In genomic region chr10:88895252-88895651, GRCh38 we compare ENCODE assay signal across 28 cellular contexts. TPM values are rescaled to one million over a fixed set of nuclear protein-coding genes. Genes with fewer than 3 reads are reported as not detected.
DNase-seq lines count a peak whose midpoint lies in the region; ATAC-seq, FAIRE-seq and TF ChIP-seq lines count a peak whose summit lies in the region.
"Had no signal": no experiment of that assay in that cellular context is flagged by ENCODE, and none has a peak within 500 bp of the region (broad histone marks: within the 10 kb centered on the region; RNA-seq: fewer than 3 reads in every experiment).

No MANE protein-coding gene starts in this region.

- peak overlapping the region in 1 of 2 experiments; percentile 21; a peak in 1 of 4 replicates for H3K27ac ChIP-seq in SK-N-SH (ENCODE audit: low read depth in 2 of 2, low read length in 1 of 2)
- H3K27ac ChIP-seq in Panc1 (ENCODE audit: low read length): peak overlapping the region; percentile 83
- no peak overlapping the region for H3K27ac ChIP-seq in HepG2 (ENCODE audit: extremely low read length, insufficient read depth, low read length)
- H3K27ac ChIP-seq: 22Rv1, SK-N-MC, thyroid gland had no signal

- H3F3A ChIP-seq in SK-N-SH (replicated peaks; ENCODE audit: insufficient read depth): peaks cover 38% of the 10 kb centered on the region

- H3K9me3 ChIP-seq in SK-N-SH: no peaks in the 10 kb centered on the region
- H3K9me3 ChIP-seq in Panc1 (ENCODE audit: control insufficient read depth, insufficient read depth, low read depth, low read length): no peaks in the 10 kb centered on the region
- no peaks in the 10 kb centered on the region for H3K9me3 ChIP-seq in HepG2 (ENCODE audit: low read length)
- H3K9me3 ChIP-seq: thyroid gland had no signal

- TF ChIP-seq RAD21 in SK-N-SH (IDR thresholded peaks at IDR 0.05; ENCODE audit: low read length) (no peak), HepG2 (CRISPR knock-in tag; IDR thresholded peaks at IDR 0.05) (no peak)

- peaks cover 75% of the 10 kb centered on the region for H3K79me2 ChIP-seq in SK-N-SH (ENCODE audit: insufficient read depth)
- no peaks in the 10 kb centered on the region for H3K79me2 ChIP-seq in HepG2 (ENCODE audit: insufficient read depth, low read length)

- ATAC-seq in SK-N-SH treated with all-trans-retinoic acid at 6 μM for 48 hours: no peak
- ATAC-seq in Panc1: no peak
- peak; percentile 90 for ATAC-seq in HepG2
- no peak for ATAC-seq in GM21360 (IDR thresholded peaks at IDR 0.05; ENCODE audit: unreplicated experiment)
- ATAC-seq: activated CD8-positive, alpha-beta memory T cell treated with anti-CD3 and anti-CD28 coated beads, Interleukin-2, amount 10 ng/mL, durations not matched to agents 7 days and 5 days; activated T-cell treated with anti-CD3 and anti-CD28 coated beads, Interleukin-2, amount 50 U/mL, for 72 hours; sciatic nerve; stimulated activated naive CD8-positive, alpha-beta T cell treated with anti-CD3 and anti-CD28 coated beads, Interleukin-15, Interleukin-2, amounts not matched to agents 100 U/mL and 50 U/mL, for 24 hours had no signal

- intact Hi-C loops in Panc1 (cut with micrococcal nuclease; ENCODE audit: unreplicated experiment) (no loop called here), HepG2 (cut with micrococcal nuclease; ENCODE audit: unreplicated experiment) (loop anchor here (1.0 to 5.0 kb wide), 2 partner anchors 15 to 37 kb away; partner anchors contain the start of gene STAMBPL1)

- CTCF ChIA-PET in SK-N-SH (lab: Yijun Ruan, JAX) (interaction anchor here (0.9 to 2.5 kb wide), 6 partner anchors 10 to 59 kb away, joined by 3 to 10 read pairs (median 4); no protein-coding TSS in a partner anchor), Panc1 (lab: Charles Lee) (no interaction called here), HepG2 (lab: Yijun Ruan, JAX; ENCODE audit: low intra/inter-chr PET ratio, low total read pairs) (no interaction called here)

- POLR2A ChIA-PET in SK-N-SH (lab: Yijun Ruan, JAX): no interaction called here
- POLR2A ChIA-PET in Panc1 (lab: Charles Lee): no interaction called here
- POLR2A ChIA-PET in HepG2 (lab: Yijun Ruan, JAX): no interaction called here

- no peak overlapping the region for H3K9ac ChIP-seq in SK-N-SH
- no peak overlapping the region for H3K9ac ChIP-seq in HepG2 (ENCODE audit: insufficient read depth, low read depth, low read length)

- in situ Hi-C loops in Panc1 (cut with HindIII; ENCODE audit: low pct_unique_long_range_greater_than_20kb, low sequenced_read_pairs) (no loop called here), HepG2 (cut with HindIII; ENCODE audit: extremely low pct_ligation_motif_present, low pct_unique_long_range_greater_than_20kb) (no loop called here)

- DNase-seq in SK-N-SH (no peak), Panc1 (ENCODE audit: low read depth, low spot score) (no peak), HepG2 (ENCODE audit: low spot score) (peak; percentile 35), DMS79 (lab: John Stamatoyannopoulos, UW) (no peak), NCI-H345 (lab: John Stamatoyannopoulos, UW) (no peak), foreskin melanocyte (no peak)
- DNase-seq: activated CD4-positive, alpha-beta T cell treated with anti-CD3 and anti-CD28 coated beads, Interleukin-2, amount 10 ng/mL, durations not matched to agents 24 days and 14 days; activated CD8-positive, alpha-beta memory T cell treated with anti-CD3 and anti-CD28 coated beads, Interleukin-2, amount 10 ng/mL, durations not matched to agents 7 days and 5 days; activated naive CD4-positive, alpha-beta T cell treated with anti-CD3 and anti-CD28 coated beads, Interleukin-2, amount 50 U/mL, for 16 hours; activated T-cell treated with anti-CD3 and anti-CD28 coated beads, Interleukin-2, amount 50 U/mL, for 72 hours; AML-193; anterior cingulate cortex; H9; NCI-H1417; NK-92 treated with Interleukin-12 subunit alpha and Interleukin-12 subunit beta, amount 100 ng/mL, for 24 hours; RPMI8226; stimulated activated naive CD8-positive, alpha-beta T cell treated with anti-CD3 and anti-CD28 coated beads, Interleukin-15, Interleukin-2, amounts not matched to agents 100 U/mL and 50 U/mL, for 24 hours; thyroid gland had no signal

- no peak for TF ChIP-seq EP300 in SK-N-SH (IDR thresholded peaks at IDR 0.05; ENCODE audit: borderline replicate concordance in 1 of 2, low read depth in 1 of 2, low read length in 1 of 2)
- no peak for TF ChIP-seq EP300 in HepG2 (IDR thresholded peaks at IDR 0.05; ENCODE audit: low read depth in 2 of 2, low read length in 2 of 2)
- no peak for TF ChIP-seq EP300 in HepG2 (CRISPR knock-in tag; IDR thresholded peaks at IDR 0.05; ENCODE audit: borderline replicate concordance)

- no peak for TF ChIP-seq POLR2A in HepG2 (IDR thresholded peaks at IDR 0.05; ENCODE audit: insufficient read depth in 1 of 2, low read depth in 2 of 2, low read length in 2 of 2)

- 69% methylated on average over 1 of the region's 1 CpG for WGBS in SK-N-SH (ENCODE audit: low lambda C conversion rate)
- WGBS in HepG2 (ENCODE audit: low lambda C conversion rate): 0% methylated on average over 1 of the region's 1 CpG

- no peak for TF ChIP-seq CTCF in SK-N-SH (IDR thresholded peaks at IDR 0.05)
- TF ChIP-seq CTCF in Panc1 (IDR thresholded peaks at IDR 0.05): no peak
- no peak for TF ChIP-seq CTCF in HepG2 (CRISPR knock-in tag; IDR thresholded peaks at IDR 0.05)

- no peaks in the 10 kb centered on the region for H3K9me2 ChIP-seq in SK-N-SH

- H3K4me2 ChIP-seq in SK-N-SH: no peak overlapping the region
- H3K4me2 ChIP-seq in HepG2 (ENCODE audit: low read depth, low read length): peak overlapping the region; percentile 32

- no TSS peak for BruUV-seq in Panc1 (replicated peaks; lab: Mats Ljungman, UMichigan)
- BruUV-seq in HepG2 (replicated peaks; lab: Mats Ljungman, UMichigan): no TSS peak

- H3K27me3 ChIP-seq in SK-N-SH (ENCODE audit: insufficient read depth): no peaks in the 10 kb centered on the region
- H3K27me3 ChIP-seq in Panc1 (ENCODE audit: control insufficient read depth, insufficient read depth, low read length): no peaks in the 10 kb centered on the region
- no peaks in the 10 kb centered on the region for H3K27me3 ChIP-seq in HepG2 (ENCODE audit: control insufficient read depth in 1 of 2, insufficient read depth in 2 of 2, low read length in 2 of 2)
- H3K27me3 ChIP-seq: thyroid gland had no signal

- H3K36me3 ChIP-seq in SK-N-SH (replicated peaks in 1 of 2; ENCODE audit: control insufficient read depth in 1 of 2, insufficient read depth in 2 of 2, low read length in 1 of 2): peaks cover 0 to 4% of the 10 kb centered on the region in 2 experiments
- no peaks in the 10 kb centered on the region for H3K36me3 ChIP-seq in Panc1 (ENCODE audit: control insufficient read depth, insufficient read depth, low read length)
- H3K36me3 ChIP-seq in HepG2 (replicated peaks in 1 of 2; ENCODE audit: control insufficient read depth in 1 of 2, insufficient read depth in 2 of 2, low read length in 2 of 2): no peaks in the 10 kb centered on the region
- H3K36me3 ChIP-seq: thyroid gland had no signal

- H4K20me1 ChIP-seq in SK-N-SH (ENCODE audit: insufficient read depth) (no peaks in the 10 kb centered on the region), HepG2 (ENCODE audit: insufficient read depth, low read length) (no peaks in the 10 kb centered on the region)

- H3K4me3 ChIP-seq in SK-N-SH (ENCODE audit: low read depth in 2 of 2, low read length in 1 of 2): no peak overlapping the region
- no peak overlapping the region for H3K4me3 ChIP-seq in Panc1 (ENCODE audit: low read depth in 2 of 2, low read length in 2 of 2)
- H3K4me3 ChIP-seq in HepG2 (replicated peaks in 1 of 3; ENCODE audit: insufficient read depth in 1 of 3, low read depth in 2 of 3, low read length in 3 of 3): no peak overlapping the region
- H3K4me3 ChIP-seq: lung, SK-N-MC, thyroid gland had no signal

- H2AFZ ChIP-seq in SK-N-SH (ENCODE audit: low read depth): no peak overlapping the region
- no peak overlapping the region for H2AFZ ChIP-seq in HepG2 (ENCODE audit: low read length)

- FAIRE-seq in HepG2 (lab: Jason Lieb, UNC): peak; percentile 86
- FAIRE-seq: keratinocyte had no signal

- H3K4me1 ChIP-seq in SK-N-SH (ENCODE audit: control insufficient read depth in 1 of 2, insufficient read depth in 2 of 2, low read depth in 1 of 2, low read length in 1 of 2) (peaks cover 21 to 72% of the 10 kb centered on the region in 2 experiments), Panc1 (ENCODE audit: control insufficient read depth, insufficient read depth, low read length) (peaks cover 66% of the 10 kb centered on the region), HepG2 (ENCODE audit: insufficient read depth, low read length) (peaks cover 34% of the 10 kb centered on the region)

RNA-seq across cellular contexts. Expression of gene STAMBPL1, which starts 15.2 kb away (rescaled TPM):
- polyA plus RNA-seq in SK-N-SH (2012; rRNA removed) (25.1 and 32.6 TPM in 2 replicates), HepG2 (2011; rRNA removed) (1.0 and 1.4 TPM in 2 replicates)
- polyA plus RNA-seq in SK-N-SH (2012; cell fraction: cytosol; rRNA removed): 26.1 and 26.3 TPM in 2 replicates
- polyA plus RNA-seq in SK-N-SH (2012; cell fraction: nucleus; rRNA removed): 44.5 and 93.2 TPM in 2 replicates
- total RNA-seq in Panc1 (2021; ENCODE audit: unreplicated experiment) (25.2 TPM), HepG2 (2016; rRNA removed; fragmentation: Illumina TruSeq; extraction: Trizol) (1.5 and 1.6 TPM in 2 replicates)
- polyA plus RNA-seq in Panc1 (2012; ENCODE audit: insufficient read length): 18.3 TPM
- 0.79 and 1.1 TPM in 2 replicates for total RNA-seq in HepG2 (2016; cell fraction: cytosol; rRNA removed; fragmentation: Illumina TruSeq; extraction: Trizol; ENCODE audit: low read depth)
- 1.7 TPM in 2 replicates for total RNA-seq in HepG2 (2016; cell fraction: insoluble cytoplasmic fraction; rRNA removed; fragmentation: Illumina TruSeq; extraction: Trizol)
- 1.5 and 1.6 TPM in 2 replicates for total RNA-seq in HepG2 (2016; cell fraction: membrane; rRNA removed; fragmentation: Illumina TruSeq; extraction: Trizol)
- 3.3 and 3.9 TPM in 2 replicates for total RNA-seq in HepG2 (2016; cell fraction: nucleus; rRNA removed; fragmentation: Illumina TruSeq; extraction: Trizol)
- 0.82 and 0.91 TPM in 2 replicates for polyA plus RNA-seq in HepG2 (2011; cell fraction: cytosol; rRNA removed)
- 1.6 and 2.4 TPM in 2 replicates for polyA plus RNA-seq in HepG2 (2011; cell fraction: nucleus; rRNA removed)
- polyA plus RNA-seq in HepG2 (2012): 0.62 and 0.73 TPM in 2 replicates
- polyA plus RNA-seq in HepG2 (2016; cell fraction: cytosol; fragmentation: Illumina TruSeq; extraction: Trizol; ENCODE audit: low read depth): 0.42 and 0.52 TPM in 2 replicates
- 1.2 and 1.9 TPM in 2 replicates for polyA plus RNA-seq in HepG2 (2016; cell fraction: insoluble cytoplasmic fraction; fragmentation: Illumina TruSeq; extraction: Trizol; ENCODE audit: low read depth)
- polyA plus RNA-seq in HepG2 (2016; cell fraction: membrane; fragmentation: Illumina TruSeq; extraction: Trizol; ENCODE audit: low read depth): 0.41 and 0.76 TPM in 2 replicates
- polyA plus RNA-seq in HepG2 (2016; cell fraction: nucleus; fragmentation: Illumina TruSeq; extraction: Trizol; ENCODE audit: insufficient read depth, low read depth): 0.38 and 1.6 TPM in 2 replicates
- 1.6 and 17.0 TPM in 2 replicates for polyA minus RNA-seq in HepG2 (2011; rRNA and poly(A)+ RNA removed; ENCODE audit: low replicate concordance)
- 0.49 and 0.62 TPM in 2 replicates for polyA minus RNA-seq in HepG2 (2011; cell fraction: cytosol; rRNA and poly(A)+ RNA removed)
- 5.2 and 5.8 TPM in 2 replicates for polyA minus RNA-seq in HepG2 (2011; cell fraction: nucleus; rRNA and poly(A)+ RNA removed)

RNA-seq across cellular contexts. Expression of gene ANKRD22, which starts 43.6 kb away (rescaled TPM):
- polyA plus RNA-seq in SK-N-SH (2012; rRNA removed) (0.15 TPM in 2 replicates), HepG2 (2011; rRNA removed) (not detected in 2 replicates)
- 0.13 and 0.30 TPM in 2 replicates for polyA plus RNA-seq in SK-N-SH (2012; cell fraction: cytosol; rRNA removed)
- polyA plus RNA-seq in SK-N-SH (2012; cell fraction: nucleus; rRNA removed): 0.05 TPM in 1 of 2 replicates, not detected in the other
- total RNA-seq in Panc1 (2021; ENCODE audit: unreplicated experiment) (0.15 TPM), HepG2 (2016; rRNA removed; fragmentation: Illumina TruSeq; extraction: Trizol) (not detected in 2 replicates)
- not detected for polyA plus RNA-seq in Panc1 (2012; ENCODE audit: insufficient read length)
- not detected in 2 replicates for total RNA-seq in HepG2 (2016; cell fraction: cytosol; rRNA removed; fragmentation: Illumina TruSeq; extraction: Trizol; ENCODE audit: low read depth)
- total RNA-seq in HepG2 (2016; cell fraction: insoluble cytoplasmic fraction; rRNA removed; fragmentation: Illumina TruSeq; extraction: Trizol): not detected in 2 replicates
- not detected in 2 replicates for total RNA-seq in HepG2 (2016; cell fraction: membrane; rRNA removed; fragmentation: Illumina TruSeq; extraction: Trizol)
- not detected in 2 replicates for total RNA-seq in HepG2 (2016; cell fraction: nucleus; rRNA removed; fragmentation: Illumina TruSeq; extraction: Trizol)
- not detected in 2 replicates for polyA plus RNA-seq in HepG2 (2011; cell fraction: cytosol; rRNA removed)
- polyA plus RNA-seq in HepG2 (2011; cell fraction: nucleus; rRNA removed): not detected in 2 replicates
- not detected in 2 replicates for polyA plus RNA-seq in HepG2 (2012)
- polyA plus RNA-seq in HepG2 (2016; cell fraction: cytosol; fragmentation: Illumina TruSeq; extraction: Trizol; ENCODE audit: low read depth): not detected in 2 replicates
- polyA plus RNA-seq in HepG2 (2016; cell fraction: insoluble cytoplasmic fraction; fragmentation: Illumina TruSeq; extraction: Trizol; ENCODE audit: low read depth): not detected in 2 replicates
- not detected in 2 replicates for polyA plus RNA-seq in HepG2 (2016; cell fraction: membrane; fragmentation: Illumina TruSeq; extraction: Trizol; ENCODE audit: low read depth)
- not detected in 2 replicates for polyA plus RNA-seq in HepG2 (2016; cell fraction: nucleus; fragmentation: Illumina TruSeq; extraction: Trizol; ENCODE audit: insufficient read depth, low read depth)
- not detected in 2 replicates for polyA minus RNA-seq in HepG2 (2011; rRNA and poly(A)+ RNA removed; ENCODE audit: low replicate concordance)
- polyA minus RNA-seq in HepG2 (2011; cell fraction: cytosol; rRNA and poly(A)+ RNA removed): not detected in 2 replicates
- not detected in 2 replicates for polyA minus RNA-seq in HepG2 (2011; cell fraction: nucleus; rRNA and poly(A)+ RNA removed)
- total RNA-seq: activated CD4-positive, alpha-beta T cell treated with anti-CD3 and anti-CD28 coated beads, Interleukin-2, amount 10 ng/mL, durations not matched to agents 24 days and 14 days; glomerular endothelial cell; H9; neural crest cell; sciatic nerve; thyroid gland had no signal
- polyA plus RNA-seq: fibroblast of lung had no signal

RNA-seq across cellular contexts. Expression of gene ACTA2, which starts 57.3 kb away (rescaled TPM):
- polyA plus RNA-seq in SK-N-SH (2012; rRNA removed): 119 and 130 TPM in 2 replicates
- 128 and 149 TPM in 2 replicates for polyA plus RNA-seq in SK-N-SH (2012; cell fraction: cytosol; rRNA removed)
- 146 and 161 TPM in 2 replicates for polyA plus RNA-seq in SK-N-SH (2012; cell fraction: nucleus; rRNA removed)
- 4.7 TPM for total RNA-seq in Panc1 (2021; ENCODE audit: unreplicated experiment)
- polyA plus RNA-seq in Panc1 (2012; ENCODE audit: insufficient read length): 3.6 TPM
- total RNA-seq in HepG2 (2016; rRNA removed; fragmentation: Illumina TruSeq; extraction: Trizol): 58.1 and 59.9 TPM in 2 replicates
- total RNA-seq in HepG2 (2016; cell fraction: cytosol; rRNA removed; fragmentation: Illumina TruSeq; extraction: Trizol; ENCODE audit: low read depth): 21.6 and 22.5 TPM in 2 replicates
- 50.7 and 62.7 TPM in 2 replicates for total RNA-seq in HepG2 (2016; cell fraction: insoluble cytoplasmic fraction; rRNA removed; fragmentation: Illumina TruSeq; extraction: Trizol)
- 33.4 and 39.8 TPM in 2 replicates for total RNA-seq in HepG2 (2016; cell fraction: membrane; rRNA removed; fragmentation: Illumina TruSeq; extraction: Trizol)
- total RNA-seq in HepG2 (2016; cell fraction: nucleus; rRNA removed; fragmentation: Illumina TruSeq; extraction: Trizol): 33.1 and 39.3 TPM in 2 replicates
- polyA plus RNA-seq in HepG2 (2011; rRNA removed): 21.8 and 25.1 TPM in 2 replicates
- polyA plus RNA-seq in HepG2 (2011; cell fraction: cytosol; rRNA removed): 32.0 and 34.2 TPM in 2 replicates
- polyA plus RNA-seq in HepG2 (2011; cell fraction: nucleus; rRNA removed): 20.1 and 23.1 TPM in 2 replicates
- polyA plus RNA-seq in HepG2 (2012): 30.5 and 47.4 TPM in 2 replicates
- polyA plus RNA-seq in HepG2 (2016; cell fraction: cytosol; fragmentation: Illumina TruSeq; extraction: Trizol; ENCODE audit: low read depth): 30.8 and 35.7 TPM in 2 replicates
- polyA plus RNA-seq in HepG2 (2016; cell fraction: insoluble cytoplasmic fraction; fragmentation: Illumina TruSeq; extraction: Trizol; ENCODE audit: low read depth): 81.9 and 99.8 TPM in 2 replicates
- 45.1 and 45.4 TPM in 2 replicates for polyA plus RNA-seq in HepG2 (2016; cell fraction: membrane; fragmentation: Illumina TruSeq; extraction: Trizol; ENCODE audit: low read depth)
- 60.8 and 61.8 TPM in 2 replicates for polyA plus RNA-seq in HepG2 (2016; cell fraction: nucleus; fragmentation: Illumina TruSeq; extraction: Trizol; ENCODE audit: insufficient read depth, low read depth)
- 3.6 and 48.3 TPM in 2 replicates for polyA minus RNA-seq in HepG2 (2011; rRNA and poly(A)+ RNA removed; ENCODE audit: low replicate concordance)
- 35.2 and 40.9 TPM in 2 replicates for polyA minus RNA-seq in HepG2 (2011; cell fraction: cytosol; rRNA and poly(A)+ RNA removed)
- polyA minus RNA-seq in HepG2 (2011; cell fraction: nucleus; rRNA and poly(A)+ RNA removed): 13.9 and 20.1 TPM in 2 replicates

Comparison
In these comparisons a context has a peak if more than half of its experiments do, and no peak if none do; other contexts are left out.
1. Of the 25 proteins assayed by ChIP-seq in both HepG2 and SK-N-SH: peak only in HepG2: none; only in SK-N-SH: YY1; in both: none; in neither: 24.